Comparison of ENCODE assay signal across 8 cellular contexts in the genomic region with DNA sequence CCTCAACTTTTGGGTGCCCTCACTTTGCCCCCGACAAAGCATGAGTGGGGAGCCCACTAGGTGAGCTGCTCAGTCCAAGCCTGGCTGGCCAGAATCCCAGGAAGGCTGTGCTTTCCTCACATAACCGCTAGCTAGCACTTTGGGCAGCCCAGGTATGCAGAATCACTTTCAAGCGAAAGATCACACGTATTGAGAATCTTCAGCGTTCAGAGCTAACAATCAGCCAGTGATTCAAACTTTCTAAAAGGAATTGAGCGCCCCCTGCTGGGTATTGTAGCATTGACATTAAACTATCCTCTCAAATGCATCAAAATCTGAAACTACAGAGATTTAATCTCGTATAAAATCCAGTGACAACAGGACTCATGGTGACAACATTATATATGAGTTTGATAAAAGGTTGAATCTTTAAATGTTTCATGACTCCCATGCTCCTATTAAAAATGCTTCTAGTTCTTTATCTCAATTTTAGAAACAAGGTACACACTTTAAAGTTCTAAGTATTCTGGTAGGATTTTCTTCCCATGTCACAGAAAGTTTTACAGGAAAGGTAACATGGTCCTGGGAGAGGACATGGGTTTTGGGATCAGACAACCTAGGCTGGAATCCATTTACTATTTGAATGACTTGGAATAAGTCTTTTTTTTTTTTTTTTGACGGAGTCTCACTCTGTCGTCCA. TPM values are rescaled to one million over a fixed set of nuclear protein-coding genes. Genes with fewer than 3 reads are reported as not detected.
DNase-seq lines count a peak whose midpoint lies in the region; ATAC-seq, FAIRE-seq and TF ChIP-seq lines count a peak whose summit lies in the region.

No MANE protein-coding gene starts in this region.

- ATAC-seq in GM21381 (IDR thresholded peaks at IDR 0.05; ENCODE audit: unreplicated experiment) (peak; percentile 58), GM21529 (IDR thresholded peaks at IDR 0.05; ENCODE audit: unreplicated experiment) (no peak)

- peak; percentile 86 to 89 for TF ChIP-seq CTCF in brain (conservative IDR thresholded peaks at IDR 0.05)

- no peaks in the 10 kb centered on the region for H3K27me3 Mint-ChIP-seq in brain
- no peaks in the 10 kb centered on the region for H3K27me3 Mint-ChIP-seq in immature natural killer cell (ENCODE audit: low read depth in 3 of 3)

- H3K36me3 Mint-ChIP-seq in brain (peaks cover 19% of the 10 kb centered on the region), immature natural killer cell (peaks cover 12 to 28% (median 14%) of the 10 kb centered on the region in 3 donors)

- DNase-seq in AML-193 (lab: John Stamatoyannopoulos, UW) (peak; percentile 68 to 81), NCI-H1930 (lab: John Stamatoyannopoulos, UW) (peak; percentile 54 to 67), immature natural killer cell (peak; percentile 60 to 65 (median 60))
- peak; percentile 85 for DNase-seq in stimulated activated CD4-positive, alpha-beta T cell treated with anti-CD3 and anti-CD28 coated beads, Interleukin-15, amount 100 ng/mL, for 24 hours

- H3K4me1 Mint-ChIP-seq in brain (peaks cover 19% of the 10 kb centered on the region), immature natural killer cell (no peaks in the 10 kb centered on the region)

- H3K27ac Mint-ChIP-seq in brain (peak overlapping the region in 1 of 5 experiments; percentile 63), immature natural killer cell (no peak overlapping the region)

- H3K4me3 Mint-ChIP-seq in brain, result no peak overlapping the region
- no peak overlapping the region for H3K4me3 Mint-ChIP-seq in immature natural killer cell

- H3K9me3 Mint-ChIP-seq in brain (no peaks in the 10 kb centered on the region), immature natural killer cell (no peaks in the 10 kb centered on the region)

- FAIRE-seq in TTC549 (lab: Jason Lieb, UNC), result peak; percentile 92

RNA-seq across cellular contexts. Expression of a gene that starts 11.8 kb away (rescaled TPM):
- polyA plus RNA-seq in brain (ENCODE audit: insufficient read depth, low read depth, low replicate concordance), result 81.3 TPM
- polyA plus RNA-seq in immature natural killer cell, result 10 to 100 TPM; 43.6 to 64.4 (median 58.4) TPM

RNA-seq across cellular contexts. Expression of a gene that starts 11.8 kb away (rescaled TPM):
- polyA plus RNA-seq in brain (ENCODE audit: insufficient read depth, low read depth, low replicate concordance), result 16.6 TPM
- polyA plus RNA-seq in immature natural killer cell, result 10 to 100 TPM in 2 of 3 donors, 1 to 10 TPM in 1; 6.3 to 17.6 (median 10.8) TPM
